In the genomic region with DNA sequence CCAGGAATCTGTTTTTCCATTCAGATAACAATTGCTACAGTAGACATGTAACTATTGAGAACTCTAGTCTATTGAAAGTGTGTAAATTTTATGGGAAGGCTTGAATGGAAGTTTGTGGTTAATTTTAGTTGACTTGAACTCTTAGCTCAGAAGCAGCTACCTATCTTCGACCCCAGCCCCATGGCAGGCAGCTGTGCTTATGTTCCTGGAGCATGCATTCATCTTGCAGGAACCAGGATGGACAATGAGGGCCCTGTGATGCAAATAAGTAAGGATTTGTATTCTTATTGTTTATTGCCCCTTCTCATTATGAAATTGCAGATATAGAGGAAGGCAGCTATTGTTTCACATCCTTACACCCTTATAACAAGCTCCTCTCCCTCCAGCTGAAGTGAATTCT, we compare ENCODE assay signal across 29 cellular contexts.
"Had no signal": no experiment of that assay in that cellular context is flagged by ENCODE, and none has a peak within 500 bp of the region (broad histone marks: within the 10 kb centered on the region; RNA-seq: fewer than 3 reads in every experiment).

No MANE protein-coding gene starts in this region.

- H3K4me1 ChIP-seq: adrenal gland, ascending aorta, body of pancreas, breast epithelium had no signal

- H3K27me3 ChIP-seq: adrenal gland, ascending aorta, body of pancreas, brain microvascular endothelial cell, breast epithelium, cardiac muscle cell had no signal

- H3K4me3 ChIP-seq: adrenal gland, ascending aorta, body of pancreas, breast epithelium, cardiac muscle cell had no signal

- DNase-seq: activated effector memory CD4-positive, alpha-beta T cell treated with anti-CD3 and anti-CD28 coated beads, Interleukin-2, amount 50 U/mL, for 16 hours; activated effector memory CD4-positive, alpha-beta T cell treated with Interleukin-2 at 50 U/mL for 16 hours; activated gamma-delta T cell; activated gamma-delta T cell treated with Interleukin-2 at 50 U/mL for 16 hours; activated naive CD4-positive, alpha-beta T cell; activated naive CD4-positive, alpha-beta T cell treated with anti-CD3 and anti-CD28 coated beads for 36 hours; activated naive CD4-positive, alpha-beta T cell treated with anti-CD3 and anti-CD28 coated beads, Interleukin-2, amount 10 ng/mL, durations not matched to agents 7 days and 5 days; activated naive CD4-positive, alpha-beta T cell treated with anti-CD3 and anti-CD28 coated beads, Interleukin-2, amount 50 U/mL, for 16 hours; activated naive CD4-positive, alpha-beta T cell treated with Interleukin-2 at 50 U/mL for 16 hours; activated naive CD8-positive, alpha-beta T cell treated with anti-CD3 and anti-CD28 coated beads for 36 hours; activated naive CD8-positive, alpha-beta T cell treated with anti-CD3 and anti-CD28 coated beads, Interleukin-2, amount 10 ng/mL, durations not matched to agents 7 days and 5 days; activated naive CD8-positive, alpha-beta T cell treated with anti-CD3 and anti-CD28 coated beads, Interleukin-2, amount 50 U/mL, for 24 hours; activated T-cell treated with anti-CD3 and anti-CD28 coated beads, Interleukin-2, amount 50 U/mL, for 24 hours; activated T-cell treated with anti-CD3 and anti-CD28 coated beads, Interleukin-2, amount 50 U/mL, for 4 hours; activated T-cell treated with anti-CD3 and anti-CD28 coated beads, Interleukin-2, amount 50 U/mL, for 48 hours; activated T-cell treated with anti-CD3 and anti-CD28 coated beads, Interleukin-2, amount 50 U/mL, for 72 hours; adrenal gland; amniotic stem cell; amygdala; anterior cingulate cortex; aorta; body of pancreas; brain microvascular endothelial cell; caudate nucleus; central memory CD4-positive, alpha-beta T cell; cerebellar nuclear complex had no signal

- H3K9me3 ChIP-seq: adrenal gland, ascending aorta, body of pancreas, breast epithelium had no signal

- H3K36me3 ChIP-seq: adrenal gland, ascending aorta, brain microvascular endothelial cell, breast epithelium, cardiac muscle cell had no signal
